10 cellular contexts compared by ENCODE assay signal in the genomic region with DNA sequence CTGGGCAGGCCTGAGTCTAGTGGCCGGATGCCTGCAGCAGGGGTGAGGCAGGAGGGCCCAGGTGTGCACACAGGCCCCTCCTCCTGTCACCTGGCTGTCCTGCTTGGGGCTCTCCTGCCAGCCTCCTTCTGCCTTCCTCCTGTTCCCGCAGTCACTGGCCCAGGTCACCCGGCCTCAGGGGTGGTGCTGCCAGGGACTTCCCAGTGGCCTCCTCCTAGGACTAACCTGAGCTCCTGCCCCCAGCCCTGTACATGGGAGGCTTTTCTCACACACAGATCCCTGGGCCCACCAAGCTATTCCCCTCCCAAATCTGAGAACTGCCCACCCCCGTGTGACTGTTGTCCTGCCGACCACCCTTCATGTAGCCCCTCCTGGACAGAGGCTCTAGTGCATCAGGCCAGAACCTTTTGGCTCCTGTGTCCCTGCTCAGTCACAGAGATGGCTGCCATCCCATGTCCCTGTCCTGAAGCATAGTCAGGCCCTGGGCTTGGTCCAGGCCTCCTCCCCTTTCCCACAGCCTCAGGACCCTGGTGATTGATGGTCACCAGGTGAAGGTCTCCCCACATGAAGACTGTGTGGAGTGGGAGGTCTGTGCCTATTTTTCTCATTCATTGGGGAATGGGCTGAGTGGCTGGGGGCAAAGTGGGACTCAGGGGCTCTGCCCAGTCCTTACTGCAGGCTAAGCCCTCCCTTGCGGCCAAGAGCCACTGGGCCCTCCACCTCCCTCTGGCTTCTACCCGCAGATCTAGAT. TPM values are rescaled to one million over a fixed set of nuclear protein-coding genes. Genes with fewer than 3 reads are reported as not detected.
DNase-seq lines count a peak whose midpoint lies in the region; ATAC-seq, FAIRE-seq and TF ChIP-seq lines count a peak whose summit lies in the region.
"Had no signal": no experiment of that assay in that cellular context is flagged by ENCODE, and none has a peak within 500 bp of the region (broad histone marks: within the 10 kb centered on the region; RNA-seq: fewer than 3 reads in every experiment).

No MANE protein-coding gene starts in this region.

- H3K79me2 ChIP-seq in PC-3 (ENCODE audit: low read length): no peaks in the 10 kb centered on the region
- no peaks in the 10 kb centered on the region for H3K79me2 ChIP-seq in endothelial cell of umbilical vein (ENCODE audit: control insufficient read depth, insufficient read depth, low read length)

- FAIRE-seq in endothelial cell of umbilical vein (lab: Jason Lieb, UNC): no peak

- DNase-seq in PC-3 (no peak), endothelial cell of umbilical vein (ENCODE audit: low read depth, low spot score) (no peak), skeletal muscle cell (ENCODE audit: low read depth) (no peak), NCI-H146 (lab: John Stamatoyannopoulos, UW) (no peak), omental fat pad (ENCODE audit: low spot score) (no peak)

- H3F3A ChIP-seq in PC-3 (ENCODE audit: low read length, unreplicated experiment): no peaks in the 10 kb centered on the region

- intact Hi-C loops in PC-3 (cut with micrococcal nuclease) (no loop called here), endothelial cell of umbilical vein (cut with micrococcal nuclease) (loop anchor here (2.0 kb wide), 1 partner anchor 28 kb away; no protein-coding TSS in a partner anchor)

- ATAC-seq in GM21786 (IDR thresholded peaks at IDR 0.05; ENCODE audit: unreplicated experiment) (peak; percentile 24), PC-3 (no peak), GM21529 (IDR thresholded peaks at IDR 0.05; ENCODE audit: unreplicated experiment) (no peak), HG03097 (IDR thresholded peaks at IDR 0.05; ENCODE audit: low FRiP score, unreplicated experiment) (no peak), omental fat pad (ENCODE audit: low FRiP score) (no peak)

- H3K9me3 ChIP-seq in PC-3 (ENCODE audit: low read length): no peaks in the 10 kb centered on the region
- H3K9me3 ChIP-seq in endothelial cell of umbilical vein (replicated peaks; ENCODE audit: control insufficient read depth, insufficient read depth, low read length): no peaks in the 10 kb centered on the region
- H3K9me3 ChIP-seq: mucosa of descending colon had no signal

- dilution Hi-C loops in endothelial cell of umbilical vein (cut with MboI; ENCODE audit: extremely low pct_ligation_motif_present, low sequenced_read_pairs): no loop called here

- H3K36me3 ChIP-seq in PC-3 (ENCODE audit: low read depth, low read length): no peaks in the 10 kb centered on the region
- H3K36me3 ChIP-seq in endothelial cell of umbilical vein (ENCODE audit: control insufficient read depth in 2 of 2, extremely low read depth in 1 of 2, insufficient read depth in 2 of 2, low read length in 2 of 2): no peaks in the 10 kb centered on the region

- H3K9ac ChIP-seq in PC-3 (ENCODE audit: low read length): 0 out of 2 replicates have a peak overlapping the region, but pooled peaks have one; percentile 72
- H3K9ac ChIP-seq in endothelial cell of umbilical vein (replicated peaks; ENCODE audit: extremely low read depth, insufficient read depth, low read length): no peak overlapping the region

- H2AFZ ChIP-seq in PC-3 (ENCODE audit: low read length) (peak overlapping the region; percentile 98), endothelial cell of umbilical vein (ENCODE audit: low read depth, low read length) (peak overlapping the region; percentile 95)

- H3K9me2 ChIP-seq in PC-3 (replicated peaks; ENCODE audit: low read length): no peaks in the 10 kb centered on the region

- H3K27ac ChIP-seq in PC-3 (ENCODE audit: low read length): no peak overlapping the region
- no peak overlapping the region for H3K27ac ChIP-seq in endothelial cell of umbilical vein (ENCODE audit: insufficient read depth, low read depth, low read length)

- H3K4me3 ChIP-seq in PC-3 (ENCODE audit: low read length) (peak overlapping the region; percentile 78), endothelial cell of umbilical vein (replicated peaks in 1 of 3; ENCODE audit: insufficient read depth in 1 of 3, low read depth in 1 of 3, low read length in 3 of 3) (no peak overlapping the region), skeletal muscle cell (ENCODE audit: low read depth, low read length) (peak overlapping the region; percentile 62)
- H3K4me3 ChIP-seq: mucosa of descending colon had no signal

- no peak for TF ChIP-seq CTCF in PC-3 (conservative IDR thresholded peaks at IDR 0.05; ENCODE audit: low read depth, low read length)
- no peak for TF ChIP-seq CTCF in endothelial cell of umbilical vein (IDR thresholded peaks at IDR 0.05; ENCODE audit: extremely low read depth in 1 of 2, insufficient read depth in 1 of 2, low read depth in 1 of 2, low read length in 2 of 2)
- no peak for TF ChIP-seq CTCF in omental fat pad (IDR thresholded peaks at IDR 0.05)

- H3K4me2 ChIP-seq in PC-3 (ENCODE audit: low read length) (peak overlapping the region; percentile 80), endothelial cell of umbilical vein (ENCODE audit: insufficient read depth, low read length) (peak overlapping the region; percentile 66)

- CTCF ChIA-PET in PC-3 (lab: Charles Lee): no interaction called here
- CTCF ChIA-PET in endothelial cell of umbilical vein (lab: Charles Lee): no interaction called here

- H4K20me1 ChIP-seq in PC-3 (ENCODE audit: low read length): no peaks in the 10 kb centered on the region
- no peaks in the 10 kb centered on the region for H4K20me1 ChIP-seq in endothelial cell of umbilical vein (replicated peaks; ENCODE audit: control insufficient read depth, extremely low read depth, insufficient read depth, low read length)

- TF ChIP-seq POLR2A in endothelial cell of umbilical vein (IDR thresholded peaks at IDR 0.05; ENCODE audit: low read depth, low read length): no peak

- H3K4me1 ChIP-seq in PC-3 (ENCODE audit: insufficient read depth, low read length) (peaks cover 7% of the 10 kb centered on the region), endothelial cell of umbilical vein (ENCODE audit: control insufficient read depth, extremely low read depth, insufficient read depth, low read length) (peaks cover 24% of the 10 kb centered on the region)

- H3K27me3 ChIP-seq in PC-3 (ENCODE audit: low read length) (no peaks in the 10 kb centered on the region), endothelial cell of umbilical vein (ENCODE audit: control insufficient read depth in 2 of 2, insufficient read depth in 2 of 2, low read length in 2 of 2) (peaks cover 12 to 31% of the 10 kb centered on the region in 2 experiments)

- BruUV-seq in PC-3 (replicated peaks; lab: Mats Ljungman, UMichigan) (no TSS peak), endothelial cell of umbilical vein (replicated peaks; lab: Mats Ljungman, UMichigan) (no TSS peak)

- no peaks in the 10 kb centered on the region for H3K9me1 ChIP-seq in endothelial cell of umbilical vein (replicated peaks; ENCODE audit: control insufficient read depth, extremely low read depth, insufficient read depth, low read length)

- POLR2A ChIA-PET in PC-3 (lab: Charles Lee; ENCODE audit: unreplicated experiment): no interaction called here
- POLR2A ChIA-PET in endothelial cell of umbilical vein (lab: Charles Lee): no interaction called here

TF ChIP-seq in endothelial cell of umbilical vein, 7 proteins besides CTCF, POLR2A, EP300 and RAD21 (continues in another document):
- no peak for TF ChIP-seq GATA2 (IDR thresholded peaks at IDR 0.05; ENCODE audit: insufficient read depth, insufficient read length, low read depth, low read length)
- TF ChIP-seq MAX (IDR thresholded peaks at IDR 0.05; ENCODE audit: insufficient read depth, insufficient read length): no peak
- no peak for TF ChIP-seq JUN (IDR thresholded peaks at IDR 0.05; ENCODE audit: borderline replicate concordance, insufficient read depth, insufficient read length, low read depth)
- no peak for TF ChIP-seq FOS (IDR thresholded peaks at IDR 0.05; ENCODE audit: borderline replicate concordance, insufficient read depth, low read length)
- TF ChIP-seq MYC (IDR thresholded peaks at IDR 0.05; ENCODE audit: low read depth, low read length): no peak

RNA-seq across cellular contexts. Expression of gene ULBP1, which starts 1.1 kb away (rescaled TPM):
- total RNA-seq in PC-3 (2014; rRNA removed) (0.86 and 0.87 TPM in 2 replicates), endothelial cell of umbilical vein (0.33 and 2.3 TPM in 2 replicates), omental fat pad (under 1 TPM in 2 of 4 donors, not detected in 2; 0.25 to 0.37 TPM)
- 1.1 and 1.4 TPM in 2 replicates for polyA plus RNA-seq in endothelial cell of umbilical vein
- 1.8 and 1.9 TPM in 2 replicates for polyA plus RNA-seq in endothelial cell of umbilical vein (2011; cell fraction: cytosol; rRNA removed)
- polyA plus RNA-seq in endothelial cell of umbilical vein (2011; cell fraction: nucleus; rRNA removed): 1.3 and 1.5 TPM in 2 replicates
- polyA plus RNA-seq in endothelial cell of umbilical vein (2012): 0.85 and 1.2 TPM in 2 replicates
- 0.61 and 0.96 TPM in 2 replicates for polyA minus RNA-seq in endothelial cell of umbilical vein
- 0.31 TPM for polyA minus RNA-seq in endothelial cell of umbilical vein (2011; cell fraction: cytosol; rRNA and poly(A)+ RNA removed)
- 0.53 and 0.63 TPM in 2 replicates for polyA minus RNA-seq in endothelial cell of umbilical vein (2011; cell fraction: nucleus; rRNA and poly(A)+ RNA removed)
- total RNA-seq: mucosa of descending colon had no signal

RNA-seq across cellular contexts. Expression of gene ULBP2, which starts 20.8 kb away (rescaled TPM):
- total RNA-seq in PC-3 (2014; rRNA removed): 5.8 and 8.1 TPM in 2 replicates
- total RNA-seq in endothelial cell of umbilical vein: 7.0 and 14.0 TPM in 2 replicates
- polyA plus RNA-seq in endothelial cell of umbilical vein: 22.8 and 26.4 TPM in 2 replicates
- polyA plus RNA-seq in endothelial cell of umbilical vein (2011; cell fraction: cytosol; rRNA removed): 20.7 and 22.3 TPM in 2 replicates
- 10.9 and 12.0 TPM in 2 replicates for polyA plus RNA-seq in endothelial cell of umbilical vein (2011; cell fraction: nucleus; rRNA removed)
- polyA plus RNA-seq in endothelial cell of umbilical vein (2012): 9.9 and 10.3 TPM in 2 replicates
- 12.2 and 14.6 TPM in 2 replicates for polyA minus RNA-seq in endothelial cell of umbilical vein
- polyA minus RNA-seq in endothelial cell of umbilical vein (2011; cell fraction: cytosol; rRNA and poly(A)+ RNA removed): not detected
- 1.7 and 2.7 TPM in 2 replicates for polyA minus RNA-seq in endothelial cell of umbilical vein (2011; cell fraction: nucleus; rRNA and poly(A)+ RNA removed)
- total RNA-seq in omental fat pad: 1 to 10 TPM in 3 of 4 donors, not detected in 1; 1.1 to 2.5 (median 1.2) TPM

RNA-seq across cellular contexts. Expression of gene RAET1G, which starts 39.7 kb away (rescaled TPM):
- total RNA-seq in PC-3 (2014; rRNA removed): 1.5 and 2.0 TPM in 2 replicates
- total RNA-seq in endothelial cell of umbilical vein: 0.74 and 1.6 TPM in 2 replicates
- 2.1 and 3.3 TPM in 2 replicates for polyA plus RNA-seq in endothelial cell of umbilical vein
- polyA plus RNA-seq in endothelial cell of umbilical vein (2011; cell fraction: cytosol; rRNA removed): 2.3 and 2.6 TPM in 2 replicates
- 0.86 and 1.2 TPM in 2 replicates for polyA plus RNA-seq in endothelial cell of umbilical vein (2011; cell fraction: nucleus; rRNA removed)
- 1.7 and 2.4 TPM in 2 replicates for polyA plus RNA-seq in endothelial cell of umbilical vein (2012)
- 0.44 and 3.4 TPM in 2 replicates for polyA minus RNA-seq in endothelial cell of umbilical vein
- polyA minus RNA-seq in endothelial cell of umbilical vein (2011; cell fraction: cytosol; rRNA and poly(A)+ RNA removed): 1.2 TPM
- 0.43 TPM in 1 of 2 replicates, not detected in the other for polyA minus RNA-seq in endothelial cell of umbilical vein (2011; cell fraction: nucleus; rRNA and poly(A)+ RNA removed)
- total RNA-seq in omental fat pad: 10 to 100 TPM in 2 of 4 donors, 1 to 10 TPM in 1, not detected in 1; 3.6 to 19.5 (median 10.8) TPM
- total RNA-seq: dermis blood vessel endothelial cell had no signal

Comparison
In these comparisons a context has a peak if more than half of its experiments do, and no peak if none do; other contexts are left out.
1. H3K4me3 ChIP-seq: peak in PC-3 (single experiment) and skeletal muscle cell (single experiment); none in endothelial cell of umbilical vein (0 of 3).